In the genomic region with DNA sequence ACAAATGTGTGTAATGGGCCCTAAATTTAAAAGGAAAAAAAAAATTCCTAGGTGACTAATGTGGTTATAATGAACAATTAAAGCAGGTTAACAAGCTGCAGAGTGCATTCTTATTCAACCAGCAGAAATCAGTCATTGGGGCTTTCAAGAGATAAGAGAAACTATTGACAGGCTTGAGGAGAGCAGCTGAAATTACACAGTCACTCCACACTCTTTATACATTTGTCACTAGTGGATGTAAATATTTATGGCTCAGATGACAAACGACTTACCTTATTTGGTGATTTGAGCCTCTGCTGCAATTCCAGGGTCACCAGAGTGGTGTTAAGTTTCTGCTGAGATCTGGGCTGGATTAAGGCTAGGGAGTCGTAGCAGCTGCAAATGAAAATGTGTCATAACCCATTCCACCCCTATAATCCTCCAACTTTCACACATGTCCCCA, we compare ENCODE assay signal across 12 cellular contexts.
A peak's percentile ranks its signal among the peaks of the same experiment; 100 is the strongest.
DNase-seq lines count a peak whose midpoint lies in the region; ATAC-seq and TF ChIP-seq lines count a peak whose summit lies in the region.
"Had no signal": no experiment of that assay in that cellular context is flagged by ENCODE, and none has a peak within 500 bp of the region (broad histone marks: within the 10 kb centered on the region; RNA-seq: fewer than 3 reads in every experiment).

No MANE protein-coding gene starts in this region.

- TF ChIP-seq CTCF in Calu3 (IDR thresholded peaks at IDR 0.05; ENCODE audit: unreplicated experiment), result no peak
- TF ChIP-seq CTCF in colonic mucosa (IDR thresholded peaks at IDR 0.05), result no peak

- no TSS peak for BruUV-seq in Calu3 (replicated peaks; lab: Mats Ljungman, UMichigan)

- H3K9ac ChIP-seq in colonic mucosa (ENCODE audit: low read depth in 2 of 2, low read length in 2 of 2), result no peak overlapping the region

- CTCF ChIA-PET in Calu3 (lab: Charles Lee), result no interaction called here
- CTCF ChIA-PET in activated CD4-positive, alpha-beta T cell treated with anti-CD3 and anti-CD28 coated beads for 36 hours (lab: Charles Lee), result no interaction called here

- H3K9me3 Mint-ChIP-seq in Calu3 (ENCODE audit: low read depth, unreplicated experiment), result no peaks in the 10 kb centered on the region
- no peaks in the 10 kb centered on the region for H3K9me3 Mint-ChIP-seq in activated CD4-positive, alpha-beta T cell treated with anti-CD3 and anti-CD28 coated beads for 36 hours (ENCODE audit: low read depth)

- peaks cover 32% of the 10 kb centered on the region for H3K4me1 Mint-ChIP-seq in Calu3 (ENCODE audit: low read depth, unreplicated experiment)
- no peaks in the 10 kb centered on the region for H3K4me1 Mint-ChIP-seq in activated CD4-positive, alpha-beta T cell treated with anti-CD3 and anti-CD28 coated beads for 36 hours

- H3K9me3 ChIP-seq in colonic mucosa, result no peaks in the 10 kb centered on the region

- no peak overlapping the region for H3K27ac ChIP-seq in colonic mucosa
- H3K27ac ChIP-seq: C4-2B had no signal

- no peaks in the 10 kb centered on the region for H3K27me3 Mint-ChIP-seq in Calu3 (ENCODE audit: unreplicated experiment)
- no peaks in the 10 kb centered on the region for H3K27me3 Mint-ChIP-seq in activated CD4-positive, alpha-beta T cell treated with anti-CD3 and anti-CD28 coated beads for 36 hours

- H3K4me1 ChIP-seq in colonic mucosa, result no peaks in the 10 kb centered on the region

- POLR2A ChIA-PET in activated CD4-positive, alpha-beta T cell treated with anti-CD3 and anti-CD28 coated beads for 36 hours (lab: Charles Lee), result no interaction called here

- peak overlapping the region; percentile 36 for H3K27ac Mint-ChIP-seq in Calu3 (ENCODE audit: unreplicated experiment)
- no peak overlapping the region for H3K27ac Mint-ChIP-seq in activated CD4-positive, alpha-beta T cell treated with anti-CD3 and anti-CD28 coated beads for 36 hours

- intact Hi-C loops in Calu3 (cut with micrococcal nuclease; ENCODE audit: unreplicated experiment), result no loop called here
- intact Hi-C loops in colonic mucosa (cut with DNase I), result no loop called here
- intact Hi-C loops in activated CD4-positive, alpha-beta T cell treated with anti-CD3 and anti-CD28 coated beads for 36 hours (cut with DNase I, micrococcal nuclease), result no loop called here

- DNase-seq in Calu3 (peak; percentile 35), M059J (ENCODE audit: low read depth) (peak; percentile 80), SHP77 treated with DMSO at 0.1 percent for 48 hours (lab: John Stamatoyannopoulos, UW) (peak; percentile 86), islet precursor cell (peak; percentile 70), colonic mucosa (no peak), GM03348 (ENCODE audit: low spot score) (no peak)
- DNase-seq in activated CD4-positive, alpha-beta T cell treated with anti-CD3 and anti-CD28 coated beads for 36 hours, result no peak
- DNase-seq: activated T-cell treated with anti-CD3 and anti-CD28 coated beads, Interleukin-2, amount 50 U/mL, for 1 hour; caudate nucleus; NCI-H446 treated with DMSO at 0.1 percent for 48 hours had no signal

- H3K36me3 Mint-ChIP-seq in Calu3 (ENCODE audit: insufficient read depth, unreplicated experiment), result no peaks in the 10 kb centered on the region
- H3K36me3 Mint-ChIP-seq in activated CD4-positive, alpha-beta T cell treated with anti-CD3 and anti-CD28 coated beads for 36 hours (ENCODE audit: low read depth), result no peaks in the 10 kb centered on the region

- no peak overlapping the region for H3K4me3 Mint-ChIP-seq in Calu3 (ENCODE audit: low read depth, unreplicated experiment)
- H3K4me3 Mint-ChIP-seq in activated CD4-positive, alpha-beta T cell treated with anti-CD3 and anti-CD28 coated beads for 36 hours, result no peak overlapping the region

- H3K4me3 ChIP-seq in colonic mucosa, result no peak overlapping the region

- no peaks in the 10 kb centered on the region for H3K27me3 ChIP-seq in colonic mucosa

- ATAC-seq in activated CD4-positive, alpha-beta T cell treated with anti-CD3 and anti-CD28 coated beads for 36 hours, result no peak
- no peak for ATAC-seq in HG03095 (IDR thresholded peaks at IDR 0.05; ENCODE audit: unreplicated experiment)

- no peaks in the 10 kb centered on the region for H3K36me3 ChIP-seq in colonic mucosa

Comparison
In these comparisons a context has a peak if more than half of its experiments do, and no peak if none do; other contexts are left out.
1. DNase-seq: peak in Calu3 (single experiment), M059J (single experiment), SHP77 treated with DMSO at 0.1 percent for 48 hours (single experiment) and islet precursor cell (single experiment); none in colonic mucosa (single experiment), GM03348 (single experiment) and activated CD4-positive, alpha-beta T cell treated with anti-CD3 and anti-CD28 coated beads for 36 hours (single experiment).